ENCODE assay signal across 21 cellular contexts in the genomic region with DNA sequence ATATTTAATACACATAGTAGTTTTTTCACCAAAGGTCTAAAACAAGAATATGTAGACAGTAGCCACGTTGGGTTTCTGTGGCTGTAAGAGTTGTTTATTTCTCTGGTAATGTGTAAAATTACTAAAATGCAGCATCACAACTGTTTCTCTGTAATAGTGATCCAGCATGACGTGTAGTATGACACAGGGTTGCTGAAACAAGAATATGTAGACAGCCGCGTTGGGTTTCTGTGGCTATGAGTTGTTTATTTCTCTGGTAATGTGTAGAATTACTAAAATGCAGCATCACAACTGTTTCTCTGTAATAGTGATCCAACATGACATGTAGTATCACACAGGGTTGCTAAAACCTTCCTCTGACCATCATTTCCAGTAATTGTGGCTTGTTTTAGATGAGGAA.
"Had no signal": no experiment of that assay in that cellular context is flagged by ENCODE, and none has a peak within 500 bp of the region (broad histone marks: within the 10 kb centered on the region; RNA-seq: fewer than 3 reads in every experiment).

No MANE protein-coding gene starts in this region.

- H3K27me3 ChIP-seq: ovary, right atrium auricular region, right lobe of liver, stomach, testis, thyroid gland, transverse colon, upper lobe of left lung had no signal

- H3K4me3 ChIP-seq: left ventricle myocardium inferior, lung, ovary, right atrium auricular region, right lobe of liver, smooth muscle cell, stomach, testis, thyroid gland, transverse colon, upper lobe of left lung had no signal

- H3K27ac ChIP-seq: left ventricle myocardium inferior, ovary, right atrium auricular region, right lobe of liver, stomach, testis, thyroid gland, transverse colon, upper lobe of left lung had no signal

- DNase-seq: islet precursor cell; left ventricle myocardium inferior; mesendoderm; naive B cell; ovary; right lobe of liver; stimulated activated CD4-positive, alpha-beta T cell treated with anti-CD3 and anti-CD28 coated beads, Interleukin-1b, Interleukin-23, amount 100 ng/mL, for 48 hours; stimulated activated CD4-positive, alpha-beta T cell treated with anti-CD3 and anti-CD28 coated beads, Interleukin-2, amount 100 ng/mL, for 48 hours; stimulated activated CD4-positive, alpha-beta T cell treated with anti-CD3 and anti-CD28 coated beads, Interleukin-4, amount 100 ng/mL, for 4 hours; stimulated activated CD8-positive, alpha-beta memory T cell treated with anti-CD3 and anti-CD28 coated beads, Interleukin-4, amount 100 ng/mL, for 48 hours; stimulated activated naive CD8-positive, alpha-beta T cell treated with anti-CD3 and anti-CD28 coated beads, Interleukin-15, Interleukin-2, amounts not matched to agents 100 U/mL and 50 U/mL, for 24 hours; stomach; testis; thyroid gland; transverse colon; upper lobe of left lung had no signal

- ATAC-seq: natural killer cell treated with Interleukin-12 subunit alpha and Interleukin-12 subunit beta and Interleukin-15 and Interleukin-18, amount 100 ng/mL, for 72 hours; right lobe of liver; stimulated activated memory B cell treated with anti-CD40 and anti-IgM and Interleukin-4, amounts not matched to agents 10 μg/mL and 1 μg/mL and 100 μg/mL, for 72 hours; stimulated activated naive CD8-positive, alpha-beta T cell treated with anti-CD3 and anti-CD28 coated beads, Interleukin-15, Interleukin-2, amounts not matched to agents 100 U/mL and 50 U/mL, for 24 hours had no signal
